In genomic region chr16:1929105-1929504, GRCh38 we compare ENCODE assay signal across 8 cellular contexts. TPM values are rescaled to one million over a fixed set of nuclear protein-coding genes. Genes with fewer than 3 reads are reported as not detected.
DNase-seq lines count a peak whose midpoint lies in the region; ATAC-seq and TF ChIP-seq lines count a peak whose summit lies in the region.

No MANE protein-coding gene starts in this region.

- H3K9me3 Mint-ChIP-seq in osteocyte (ENCODE audit: unreplicated experiment): no peaks in the 10 kb centered on the region

- no peaks in the 10 kb centered on the region for H4K20me1 ChIP-seq in DOHH2 (ENCODE audit: control insufficient read depth, insufficient read depth, low read depth, low read length)

- H3K36me3 Mint-ChIP-seq in osteocyte (ENCODE audit: unreplicated experiment): no peaks in the 10 kb centered on the region

- no peak for TF ChIP-seq CTCF in DOHH2 (IDR thresholded peaks at IDR 0.05; ENCODE audit: low read depth, low read length, poor library complexity, severe bottlenecking)
- no peak for TF ChIP-seq CTCF in osteocyte (IDR thresholded peaks at IDR 0.05)

- peak overlapping the region; percentile 67 for H3K4me2 ChIP-seq in DOHH2 (ENCODE audit: low read length)

- DNase-seq in fibroblast of peridontal ligament (ENCODE audit: extremely low read depth) (peak; percentile 16), osteocyte (ENCODE audit: extremely low spot score, unreplicated experiment) (no peak), putamen (ENCODE audit: low spot score) (no peak)

- H3F3A ChIP-seq in DOHH2 (ENCODE audit: control insufficient read depth, insufficient read depth): no peaks in the 10 kb centered on the region

- peak; percentile 21 for ATAC-seq in HG03066 (IDR thresholded peaks at IDR 0.05; ENCODE audit: low read depth, unreplicated experiment)
- peak; percentile 78 for ATAC-seq in SK-N-SH treated with all-trans-retinoic acid at 6 μM for 48 hours
- no peak for ATAC-seq in HG02588 (IDR thresholded peaks at IDR 0.05; ENCODE audit: unreplicated experiment)
- ATAC-seq in HG03139 (IDR thresholded peaks at IDR 0.05; ENCODE audit: unreplicated experiment): no peak

- H3K27me3 Mint-ChIP-seq in osteocyte (ENCODE audit: unreplicated experiment): no peaks in the 10 kb centered on the region

- H3K9me2 ChIP-seq in DOHH2 (replicated peaks; ENCODE audit: control insufficient read depth, low read length): no peaks in the 10 kb centered on the region

- H3K4me3 ChIP-seq in DOHH2 (ENCODE audit: low read length): peak overlapping the region; percentile 67

- H3K79me2 ChIP-seq in DOHH2 (ENCODE audit: control insufficient read depth, low read length): no peaks in the 10 kb centered on the region

- no peak overlapping the region for H3K27ac Mint-ChIP-seq in osteocyte (ENCODE audit: unreplicated experiment)

- H3K9me3 ChIP-seq in DOHH2 (ENCODE audit: control insufficient read depth, insufficient read depth, low read length): no peaks in the 10 kb centered on the region

- peaks cover 8% of the 10 kb centered on the region for H3K4me1 ChIP-seq in DOHH2 (ENCODE audit: control insufficient read depth, low read length)

- peak overlapping the region; percentile 66 for H3K4me3 Mint-ChIP-seq in osteocyte (ENCODE audit: unreplicated experiment)

- H3K27ac ChIP-seq in DOHH2 (ENCODE audit: low read depth, low read length): no peak overlapping the region

- H3K4me1 Mint-ChIP-seq in osteocyte (ENCODE audit: unreplicated experiment): peaks cover 6% of the 10 kb centered on the region

- H3K27me3 ChIP-seq in DOHH2 (ENCODE audit: control insufficient read depth, low read length): 0 out of 2 replicates have a peak, but pooled peaks cover 2% of the 10 kb centered on the region

- H3K36me3 ChIP-seq in DOHH2 (ENCODE audit: control insufficient read depth, low read length): no peaks in the 10 kb centered on the region

TF ChIP-seq in SK-N-SH treated with all-trans-retinoic acid at 6 μM for 48 hours, 23 proteins besides CTCF, POLR2A, EP300 and RAD21:
- TF ChIP-seq, protein P1, sequence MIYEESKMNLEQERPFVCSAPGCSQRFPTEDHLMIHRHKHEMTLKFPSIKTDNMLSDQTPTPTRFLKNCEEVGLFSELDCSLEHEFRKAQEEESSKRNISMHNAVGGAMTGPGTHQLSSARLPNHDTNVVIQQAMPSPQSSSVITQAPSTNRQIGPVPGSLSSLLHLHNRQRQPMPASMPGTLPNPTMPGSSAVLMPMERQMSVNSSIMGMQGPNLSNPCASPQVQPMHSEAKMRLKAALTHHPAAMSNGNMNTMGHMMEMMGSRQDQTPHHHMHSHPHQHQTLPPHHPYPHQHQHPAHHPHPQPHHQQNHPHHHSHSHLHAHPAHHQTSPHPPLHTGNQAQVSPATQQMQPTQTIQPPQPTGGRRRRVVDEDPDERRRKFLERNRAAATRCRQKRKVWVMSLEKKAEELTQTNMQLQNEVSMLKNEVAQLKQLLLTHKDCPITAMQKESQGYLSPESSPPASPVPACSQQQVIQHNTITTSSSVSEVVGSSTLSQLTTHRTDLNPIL (CRISPR knock-in tag; IDR thresholded peaks at IDR 0.05; ENCODE audit: low read depth): no peak
- TF ChIP-seq PPARA (CRISPR knock-in tag; IDR thresholded peaks at IDR 0.05; ENCODE audit: borderline replicate concordance) (no peak), ZC3H10 (CRISPR knock-in tag; IDR thresholded peaks at IDR 0.05) (no peak), BACH2 (CRISPR knock-in tag; IDR thresholded peaks at IDR 0.05; ENCODE audit: borderline replicate concordance) (no peak), GLIS3 (CRISPR knock-in tag; IDR thresholded peaks at IDR 0.05) (no peak), ZNF565 (CRISPR knock-in tag; conservative IDR thresholded peaks at IDR 0.05; ENCODE audit: low read depth) (no peak), RARB (CRISPR knock-in tag; IDR thresholded peaks at IDR 0.05) (no peak), CSDC2 (CRISPR knock-in tag; IDR thresholded peaks at IDR 0.05) (no peak), TCF4 (CRISPR knock-in tag; IDR thresholded peaks at IDR 0.05; ENCODE audit: borderline replicate concordance) (no peak), ISL1 (CRISPR knock-in tag; IDR thresholded peaks at IDR 0.05) (no peak), ESRRG (CRISPR knock-in tag; IDR thresholded peaks at IDR 0.05) (no peak), TOX (CRISPR knock-in tag; IDR thresholded peaks at IDR 0.05; ENCODE audit: borderline replicate concordance) (no peak), ZNF70 (CRISPR knock-in tag; IDR thresholded peaks at IDR 0.05) (no peak)
- TF ChIP-seq, protein P2, sequence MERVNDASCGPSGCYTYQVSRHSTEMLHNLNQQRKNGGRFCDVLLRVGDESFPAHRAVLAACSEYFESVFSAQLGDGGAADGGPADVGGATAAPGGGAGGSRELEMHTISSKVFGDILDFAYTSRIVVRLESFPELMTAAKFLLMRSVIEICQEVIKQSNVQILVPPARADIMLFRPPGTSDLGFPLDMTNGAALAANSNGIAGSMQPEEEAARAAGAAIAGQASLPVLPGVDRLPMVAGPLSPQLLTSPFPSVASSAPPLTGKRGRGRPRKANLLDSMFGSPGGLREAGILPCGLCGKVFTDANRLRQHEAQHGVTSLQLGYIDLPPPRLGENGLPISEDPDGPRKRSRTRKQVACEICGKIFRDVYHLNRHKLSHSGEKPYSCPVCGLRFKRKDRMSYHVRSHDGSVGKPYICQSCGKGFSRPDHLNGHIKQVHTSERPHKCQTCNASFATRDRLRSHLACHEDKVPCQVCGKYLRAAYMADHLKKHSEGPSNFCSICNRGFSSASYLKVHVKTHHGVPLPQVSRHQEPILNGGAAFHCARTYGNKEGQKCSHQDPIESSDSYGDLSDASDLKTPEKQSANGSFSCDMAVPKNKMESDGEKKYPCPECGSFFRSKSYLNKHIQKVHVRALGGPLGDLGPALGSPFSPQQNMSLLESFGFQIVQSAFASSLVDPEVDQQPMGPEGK (CRISPR knock-in tag; IDR thresholded peaks at IDR 0.05; ENCODE audit: borderline replicate concordance): no peak
- TF ChIP-seq, protein P3, sequence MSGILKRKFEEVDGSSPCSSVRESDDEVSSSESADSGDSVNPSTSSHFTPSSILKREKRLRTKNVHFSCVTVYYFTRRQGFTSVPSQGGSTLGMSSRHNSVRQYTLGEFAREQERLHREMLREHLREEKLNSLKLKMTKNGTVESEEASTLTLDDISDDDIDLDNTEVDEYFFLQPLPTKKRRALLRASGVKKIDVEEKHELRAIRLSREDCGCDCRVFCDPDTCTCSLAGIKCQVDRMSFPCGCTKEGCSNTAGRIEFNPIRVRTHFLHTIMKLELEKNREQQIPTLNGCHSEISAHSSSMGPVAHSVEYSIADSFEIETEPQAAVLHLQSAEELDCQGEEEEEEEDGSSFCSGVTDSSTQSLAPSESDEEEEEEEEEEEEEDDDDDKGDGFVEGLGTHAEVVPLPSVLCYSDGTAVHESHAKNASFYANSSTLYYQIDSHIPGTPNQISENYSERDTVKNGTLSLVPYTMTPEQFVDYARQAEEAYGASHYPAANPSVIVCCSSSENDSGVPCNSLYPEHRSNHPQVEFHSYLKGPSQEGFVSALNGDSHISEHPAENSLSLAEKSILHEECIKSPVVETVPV (CRISPR knock-in tag; IDR thresholded peaks at IDR 0.05): no peak

RNA-seq across cellular contexts. Expression of gene HS3ST6, which starts 10.9 kb away (rescaled TPM):
- total RNA-seq in osteocyte: not detected in 2 replicates

RNA-seq across cellular contexts. Expression of gene MSRB1, which starts 13.9 kb away (rescaled TPM):
- total RNA-seq in osteocyte: 17.1 and 21.0 TPM in 2 replicates

RNA-seq across cellular contexts. Expression of gene RPL3L, which starts 25.4 kb away (rescaled TPM):
- total RNA-seq in osteocyte: 1.2 TPM in 1 of 2 replicates, not detected in the other

RNA-seq across cellular contexts. Expression of gene NDUFB10, which starts 30.2 kb away (rescaled TPM):
- 126 TPM in 2 replicates for total RNA-seq in osteocyte

RNA-seq across cellular contexts. Expression of gene RPS2, which starts 35.5 kb away (rescaled TPM):
- 2,261 and 2,286 TPM in 2 replicates for total RNA-seq in osteocyte

Comparison
In these comparisons a context has a peak if more than half of its experiments do, and no peak if none do; other contexts are left out.
1. ATAC-seq: peak in HG03066 (single experiment) and SK-N-SH treated with all-trans-retinoic acid at 6 μM for 48 hours (single experiment); none in HG02588 (single experiment) and HG03139 (single experiment).